8 cellular contexts compared by ENCODE assay signal in genomic region chr2:235493775-235494715, GRCh38. TPM values are rescaled to one million over a fixed set of nuclear protein-coding genes. Genes with fewer than 3 reads are reported as not detected.
DNase-seq lines count a peak whose midpoint lies in the region; ATAC-seq lines count a peak whose summit lies in the region.

Gene AGAP1, plus strand, starts transcription at chr2:235494043.

- H3K27ac Mint-ChIP-seq in activated CD4-positive, alpha-beta T cell treated with anti-CD3 and anti-CD28 coated beads, Interleukin-2, amount 10 ng/mL, durations not matched to agents 24 days and 14 days: no peak within 1 kb of the TSS

- H3K4me3 Mint-ChIP-seq in activated CD4-positive, alpha-beta T cell treated with anti-CD3 and anti-CD28 coated beads, Interleukin-2, amount 10 ng/mL, durations not matched to agents 24 days and 14 days: peak within 1 kb of the TSS; percentile 72

- H3K27me3 Mint-ChIP-seq in activated CD4-positive, alpha-beta T cell treated with anti-CD3 and anti-CD28 coated beads, Interleukin-2, amount 10 ng/mL, durations not matched to agents 24 days and 14 days: peaks cover 60% of the 10 kb centered on the region

- H3K27me3 ChIP-seq in iPS-20b (ENCODE audit: insufficient read depth, low read length): peaks cover 36% of the 10 kb centered on the region

- H3K27ac ChIP-seq in caudate nucleus (ENCODE audit: low read depth, low read length) (peak within 1 kb of the TSS; percentile 52), iPS-20b (ENCODE audit: low read length) (no peak within 1 kb of the TSS)

- H3K36me3 ChIP-seq in iPS-20b (ENCODE audit: insufficient read depth, low read depth, low read length): no peaks in the 10 kb centered on the region

- peaks cover 11% of the 10 kb centered on the region; the same call in 1 of the 2 replicates for H3K4me1 ChIP-seq in iPS-20b (ENCODE audit: insufficient read depth, low read length)

- no peaks in the 10 kb centered on the region for H3K9me3 ChIP-seq in iPS-20b (ENCODE audit: insufficient read depth, low read depth, low read length)

- H3K4me3 ChIP-seq in iPS-20b (ENCODE audit: low read length): peak within 1 kb of the TSS; percentile 87

- peak within 1 kb of the TSS; percentile 82; the same call in 1 of the 2 replicates for H3K9ac ChIP-seq in iPS-20b (ENCODE audit: low read depth, low read length)

- peak; percentile 93 for ATAC-seq in sciatic nerve

- H3K36me3 Mint-ChIP-seq in activated CD4-positive, alpha-beta T cell treated with anti-CD3 and anti-CD28 coated beads, Interleukin-2, amount 10 ng/mL, durations not matched to agents 24 days and 14 days (ENCODE audit: low read depth): no peaks in the 10 kb centered on the region

- DNase-seq in activated CD4-positive, alpha-beta T cell treated with anti-CD3 and anti-CD28 coated beads, Interleukin-2, amount 10 ng/mL, durations not matched to agents 24 days and 14 days: peak; percentile 66
- DNase-seq in activated CD4-positive, alpha-beta T cell treated with anti-CD3 and anti-CD28 coated beads, Interleukin-2, amount 50 U/mL, for 4 hours: no peak
- peak in 70 of 76 experiments; percentile 18 to 85 (median 61) for DNase-seq in HUDEP-2 (lab: John Stamatoyannopoulos, UW; ENCODE audit: unreplicated experiment in 76 of 76)
- peak; percentile 89 for DNase-seq in RPMI7951 (ENCODE audit: low read depth)
- peak in 60 of 61 donors; percentile 30 to 94 (median 85) for DNase-seq in caudate nucleus (lab: John Stamatoyannopoulos, UW)
- peak; percentile 92 for DNase-seq in sciatic nerve (ENCODE audit: low spot score)
- no peak for DNase-seq in activated CD4-positive, CD25-positive, alpha-beta regulatory T cell treated with anti-CD3 and anti-CD28 coated beads, Interleukin-2, amount 50 U/mL, for 72 hours

- H3K9me3 Mint-ChIP-seq in activated CD4-positive, alpha-beta T cell treated with anti-CD3 and anti-CD28 coated beads, Interleukin-2, amount 10 ng/mL, durations not matched to agents 24 days and 14 days: no peaks in the 10 kb centered on the region

- H3K4me1 Mint-ChIP-seq in activated CD4-positive, alpha-beta T cell treated with anti-CD3 and anti-CD28 coated beads, Interleukin-2, amount 10 ng/mL, durations not matched to agents 24 days and 14 days: peaks cover 7% of the 10 kb centered on the region

- intact Hi-C loops in activated CD4-positive, alpha-beta T cell treated with anti-CD3 and anti-CD28 coated beads, Interleukin-2, amount 10 ng/mL, durations not matched to agents 24 days and 14 days (cut with micrococcal nuclease): loop anchor here (10.0 kb wide), 1 partner anchor 681 kb away; no protein-coding TSS in a partner anchor
- intact Hi-C loops in sciatic nerve (cut with DNase I): no loop called here

RNA-seq across cellular contexts. Expression of gene AGAP1, which starts in this region (rescaled TPM):
- total RNA-seq in activated CD4-positive, alpha-beta T cell treated with anti-CD3 and anti-CD28 coated beads, Interleukin-2, amount 10 ng/mL, durations not matched to agents 24 days and 14 days: 2.3 and 3.8 TPM in 2 replicates
- total RNA-seq in RPMI7951 (2014; rRNA removed; shearing (Covaris generic)): 5.4 and 7.8 TPM in 2 replicates
- 62.9 TPM for total RNA-seq in sciatic nerve

Comparison
In these comparisons a context has a peak if more than half of its experiments do, and no peak if none do; other contexts are left out.
1. DNase-seq: peak in activated CD4-positive, alpha-beta T cell treated with anti-CD3 and anti-CD28 coated beads, Interleukin-2, amount 10 ng/mL, durations not matched to agents 24 days and 14 days (single experiment), HUDEP-2 (70 of 76), RPMI7951 (single experiment), caudate nucleus (60 of 61) and sciatic nerve (single experiment); none in activated CD4-positive, alpha-beta T cell treated with anti-CD3 and anti-CD28 coated beads, Interleukin-2, amount 50 U/mL, for 4 hours (0 of 2) and activated CD4-positive, CD25-positive, alpha-beta regulatory T cell treated with anti-CD3 and anti-CD28 coated beads, Interleukin-2, amount 50 U/mL, for 72 hours (single experiment).